21 cellular contexts compared by ENCODE assay signal in genomic region chrX:97096385-97096784, GRCh38.
"Had no signal": no experiment of that assay in that cellular context is flagged by ENCODE, and none has a peak within 500 bp of the region (broad histone marks: within the 10 kb centered on the region; RNA-seq: fewer than 3 reads in every experiment).

No MANE protein-coding gene starts in this region.

- H3K27ac Mint-ChIP-seq: activated naive CD4-positive, alpha-beta T cell treated with anti-CD3 and anti-CD28 coated beads, Interleukin-2, amount 10 ng/mL, durations not matched to agents 7 days and 5 days; activated T-helper 17 cell treated with anti-CD3 and anti-CD28 coated beads, Interleukin-2, amount 50 U/mL, for 72 hours; dendritic cell treated with granulocyte-macrophage colony-stimulating factor and Interleukin-4, amounts not matched to agents 40 ng/mL and 50 ng/mL, for 4 days; effector memory CD8-positive, alpha-beta T cell; naive thymus-derived CD4-positive, alpha-beta T cell; T-helper 1 cell treated with Interleukin-12 subunit alpha and Interleukin-12 subunit beta and Interleukin-4 antibody, amounts not matched to agents 30 μg/mL and 1 μg/mL, for 36 hours; type B pancreatic cell had no signal

- H3K27me3 Mint-ChIP-seq: activated naive CD4-positive, alpha-beta T cell treated with anti-CD3 and anti-CD28 coated beads, Interleukin-2, amount 10 ng/mL, durations not matched to agents 7 days and 5 days; activated T-helper 17 cell treated with anti-CD3 and anti-CD28 coated beads, Interleukin-2, amount 50 U/mL, for 72 hours; central memory CD8-positive, alpha-beta T cell; dendritic cell treated with granulocyte-macrophage colony-stimulating factor and Interleukin-4, amounts not matched to agents 40 ng/mL and 50 ng/mL, for 4 days; effector memory CD8-positive, alpha-beta T cell; naive thymus-derived CD4-positive, alpha-beta T cell; type B pancreatic cell had no signal

- H3K4me3 Mint-ChIP-seq: activated naive CD4-positive, alpha-beta T cell treated with anti-CD3 and anti-CD28 coated beads, Interleukin-2, amount 10 ng/mL, durations not matched to agents 7 days and 5 days; activated T-helper 17 cell treated with anti-CD3 and anti-CD28 coated beads, Interleukin-2, amount 50 U/mL, for 72 hours; central memory CD8-positive, alpha-beta T cell; dendritic cell treated with granulocyte-macrophage colony-stimulating factor and Interleukin-4, amounts not matched to agents 40 ng/mL and 50 ng/mL, for 4 days; effector memory CD8-positive, alpha-beta T cell; immature natural killer cell; naive thymus-derived CD4-positive, alpha-beta T cell; T-helper 1 cell treated with Interleukin-12 subunit alpha and Interleukin-12 subunit beta and Interleukin-4 antibody, amounts not matched to agents 30 μg/mL and 1 μg/mL, for 36 hours; type B pancreatic cell had no signal

- H3K27me3 ChIP-seq: body of pancreas, sigmoid colon, suprapubic skin had no signal

- H3K36me3 ChIP-seq: suprapubic skin had no signal

- H3K9me3 Mint-ChIP-seq: activated naive CD4-positive, alpha-beta T cell treated with anti-CD3 and anti-CD28 coated beads, Interleukin-2, amount 10 ng/mL, durations not matched to agents 7 days and 5 days; activated T-helper 17 cell treated with anti-CD3 and anti-CD28 coated beads, Interleukin-2, amount 50 U/mL, for 72 hours; central memory CD8-positive, alpha-beta T cell; dendritic cell treated with granulocyte-macrophage colony-stimulating factor and Interleukin-4, amounts not matched to agents 40 ng/mL and 50 ng/mL, for 4 days; effector memory CD8-positive, alpha-beta T cell; immature natural killer cell; naive thymus-derived CD4-positive, alpha-beta T cell; T-helper 1 cell treated with Interleukin-12 subunit alpha and Interleukin-12 subunit beta and Interleukin-4 antibody, amounts not matched to agents 30 μg/mL and 1 μg/mL, for 36 hours had no signal

- ATAC-seq: activated T-helper 17 cell treated with anti-CD3 and anti-CD28 coated beads, Interleukin-2, amount 50 U/mL, for 72 hours; body of pancreas; effector memory CD8-positive, alpha-beta T cell; left cardiac atrium; naive thymus-derived CD4-positive, alpha-beta T cell; psoas muscle had no signal

- H3K9me3 ChIP-seq: body of pancreas, psoas muscle, sigmoid colon, suprapubic skin had no signal

- H3K4me1 Mint-ChIP-seq: activated naive CD4-positive, alpha-beta T cell treated with anti-CD3 and anti-CD28 coated beads, Interleukin-2, amount 10 ng/mL, durations not matched to agents 7 days and 5 days; activated T-helper 17 cell treated with anti-CD3 and anti-CD28 coated beads, Interleukin-2, amount 50 U/mL, for 72 hours; central memory CD8-positive, alpha-beta T cell; immature natural killer cell; naive thymus-derived CD4-positive, alpha-beta T cell had no signal

- DNase-seq: activated CD4-positive, alpha-beta T cell treated with anti-CD3 and anti-CD28 coated beads for 48 hours; activated naive CD4-positive, alpha-beta T cell treated with anti-CD3 and anti-CD28 coated beads, Interleukin-2, amount 10 ng/mL, durations not matched to agents 7 days and 5 days; body of pancreas; effector memory CD8-positive, alpha-beta T cell; erythroblast; glutamatergic neuron; immature natural killer cell; left cardiac atrium; midbrain; naive thymus-derived CD4-positive, alpha-beta T cell; psoas muscle; sigmoid colon; stimulated activated CD4-positive, alpha-beta T cell treated with anti-CD3 and anti-CD28 coated beads, Interleukin-2, amount 100 ng/mL, for 48 hours; stimulated activated naive CD4-positive, alpha-beta T cell treated with Interleukin-2 at 50 U/mL for 16 hours had no signal

- H3K36me3 Mint-ChIP-seq: immature natural killer cell; naive thymus-derived CD4-positive, alpha-beta T cell; type B pancreatic cell had no signal

- H3K27ac ChIP-seq: body of pancreas, psoas muscle, sigmoid colon, suprapubic skin had no signal

- H3K4me3 ChIP-seq: body of pancreas, lung, psoas muscle, sigmoid colon, suprapubic skin had no signal

- H3K4me1 ChIP-seq: body of pancreas, psoas muscle, sigmoid colon, suprapubic skin had no signal
